In the genomic region with DNA sequence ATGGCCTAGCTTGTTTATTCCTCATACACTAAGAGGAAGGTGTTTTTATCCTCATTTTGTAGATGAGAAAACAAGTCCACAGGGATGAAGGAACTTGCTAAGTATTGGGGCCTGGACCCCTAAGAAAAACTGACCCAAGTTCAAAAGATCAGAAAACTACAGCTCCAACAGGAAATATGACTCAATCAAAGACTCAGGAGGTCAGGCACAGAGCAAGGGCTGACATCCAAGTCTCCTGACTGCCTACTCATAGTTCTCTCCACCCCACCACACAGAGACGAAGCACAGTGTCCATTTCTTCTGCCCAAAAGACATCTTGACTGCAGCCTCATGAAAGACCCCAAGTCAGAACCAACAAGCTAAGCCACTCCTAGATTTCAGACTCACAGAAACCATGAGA, we compare ENCODE assay signal across 11 cellular contexts. TPM values are rescaled to one million over a fixed set of nuclear protein-coding genes. Genes with fewer than 3 reads are reported as not detected.
A peak's percentile ranks its signal among the peaks of the same experiment; 100 is the strongest.
DNase-seq lines count a peak whose midpoint lies in the region; ATAC-seq and TF ChIP-seq lines count a peak whose summit lies in the region.
"Had no signal": no experiment of that assay in that cellular context is flagged by ENCODE, and none has a peak within 500 bp of the region (broad histone marks: within the 10 kb centered on the region; RNA-seq: fewer than 3 reads in every experiment).

No MANE protein-coding gene starts in this region.

- peak; percentile 28 to 32 for ATAC-seq in activated naive CD4-positive, alpha-beta T cell treated with anti-CD3 and anti-CD28 coated beads, Interleukin-2, amount 50 U/mL, for 72 hours
- ATAC-seq in body of pancreas (peak; percentile 42), upper lobe of right lung (peak; percentile 40), HG03457 (IDR thresholded peaks at IDR 0.05; ENCODE audit: unreplicated experiment) (no peak)

- no peak for TF ChIP-seq POLR2A in body of pancreas (IDR thresholded peaks at IDR 0.05)

- no peaks in the 10 kb centered on the region for H3K4me1 Mint-ChIP-seq in activated naive CD4-positive, alpha-beta T cell treated with anti-CD3 and anti-CD28 coated beads for 36 hours (ENCODE audit: low read depth)

- H3K4me3 ChIP-seq in body of pancreas (no peak overlapping the region), upper lobe of right lung (no peak overlapping the region)
- H3K4me3 ChIP-seq: ovary had no signal

- 57 to 58% methylated on average over 1 of the region's 1 CpG for WGBS in body of pancreas, 2 donors

- intact Hi-C loops in activated naive CD4-positive, alpha-beta T cell treated with anti-CD3 and anti-CD28 coated beads for 36 hours (cut with micrococcal nuclease), result no loop called here
- intact Hi-C loops in body of pancreas (cut with DNase I), result no loop called here
- intact Hi-C loops in upper lobe of right lung (cut with DNase I), result no loop called here

- no peaks in the 10 kb centered on the region for H3K36me3 Mint-ChIP-seq in activated naive CD4-positive, alpha-beta T cell treated with anti-CD3 and anti-CD28 coated beads, Interleukin-2, amount 50 U/mL, for 72 hours
- no peaks in the 10 kb centered on the region for H3K36me3 Mint-ChIP-seq in activated naive CD4-positive, alpha-beta T cell treated with anti-CD3 and anti-CD28 coated beads for 36 hours (ENCODE audit: low read depth)

- H3K27ac Mint-ChIP-seq in activated naive CD4-positive, alpha-beta T cell treated with anti-CD3 and anti-CD28 coated beads, Interleukin-2, amount 50 U/mL, for 72 hours, result no peak overlapping the region
- no peak overlapping the region for H3K27ac Mint-ChIP-seq in activated naive CD4-positive, alpha-beta T cell treated with anti-CD3 and anti-CD28 coated beads for 36 hours

- H3K4me3 Mint-ChIP-seq in activated naive CD4-positive, alpha-beta T cell treated with anti-CD3 and anti-CD28 coated beads for 36 hours, result no peak overlapping the region

- H3K36me3 ChIP-seq in body of pancreas (replicated peaks in 1 of 2; ENCODE audit: insufficient read depth in 1 of 2, low read depth in 2 of 2) (no peaks in the 10 kb centered on the region), upper lobe of right lung (no peaks in the 10 kb centered on the region)
- H3K36me3 ChIP-seq: BE2C, ovary had no signal

- H3K27ac ChIP-seq in body of pancreas, result no peak overlapping the region
- peak overlapping the region; percentile 36 for H3K27ac ChIP-seq in upper lobe of right lung
- H3K27ac ChIP-seq: ovary had no signal

- peaks cover 27% of the 10 kb centered on the region for H3K4me1 ChIP-seq in body of pancreas
- H3K4me1 ChIP-seq in upper lobe of right lung, result peaks cover 9% of the 10 kb centered on the region

- H3K9me3 Mint-ChIP-seq in activated naive CD4-positive, alpha-beta T cell treated with anti-CD3 and anti-CD28 coated beads, Interleukin-2, amount 50 U/mL, for 72 hours, result no peaks in the 10 kb centered on the region
- no peaks in the 10 kb centered on the region for H3K9me3 Mint-ChIP-seq in activated naive CD4-positive, alpha-beta T cell treated with anti-CD3 and anti-CD28 coated beads for 36 hours

- peaks cover 3% of the 10 kb centered on the region for H3K27me3 Mint-ChIP-seq in activated naive CD4-positive, alpha-beta T cell treated with anti-CD3 and anti-CD28 coated beads for 36 hours (ENCODE audit: low read depth)

- CTCF ChIA-PET in activated naive CD4-positive, alpha-beta T cell treated with anti-CD3 and anti-CD28 coated beads for 36 hours (lab: Charles Lee), result interaction anchor here (0.7 to 2.9 kb wide), 2 partner anchors 32 to 753 kb away, joined by 3 to 10 read pairs; no protein-coding TSS in a partner anchor

- no peak for DNase-seq in activated naive CD4-positive, alpha-beta T cell treated with anti-CD3 and anti-CD28 coated beads, Interleukin-2, amount 50 U/mL, for 72 hours (ENCODE audit: low spot score in 2 of 2)
- DNase-seq in activated naive CD4-positive, alpha-beta T cell treated with anti-CD3 and anti-CD28 coated beads for 36 hours, result no peak
- peak in 3 of 4 donors; percentile 31 to 47 (median 41) for DNase-seq in body of pancreas
- DNase-seq in kidney glomerular epithelial cell (lab: John Stamatoyannopoulos, UW), result peak; percentile 66
- no peak for DNase-seq in upper lobe of right lung
- no peak for DNase-seq in HuH-7 (ENCODE audit: low spot score)
- DNase-seq in hypothalamus (lab: John Stamatoyannopoulos, UW), result no peak
- DNase-seq: activated T-cell treated with anti-CD3 and anti-CD28 coated beads, Interleukin-2, amount 50 U/mL, for 1 hour; BE2C; ovary had no signal

- H3K9me3 ChIP-seq in body of pancreas, result no peaks in the 10 kb centered on the region
- H3K9me3 ChIP-seq in upper lobe of right lung, result no peaks in the 10 kb centered on the region
- H3K9me3 ChIP-seq: BE2C, ovary had no signal

- H3K27me3 ChIP-seq in body of pancreas, result no peaks in the 10 kb centered on the region
- no peaks in the 10 kb centered on the region for H3K27me3 ChIP-seq in upper lobe of right lung
- H3K27me3 ChIP-seq: BE2C, ovary had no signal

- TF ChIP-seq CTCF in body of pancreas (IDR thresholded peaks at IDR 0.05) (no peak), upper lobe of right lung (IDR thresholded peaks at IDR 0.05) (no peak)

RNA-seq across cellular contexts. Expression of gene TPM1, which starts 26.9 kb away (rescaled TPM):
- 1 to 10 TPM; 6.5 to 8.6 TPM for total RNA-seq in activated naive CD4-positive, alpha-beta T cell treated with anti-CD3 and anti-CD28 coated beads, Interleukin-2, amount 50 U/mL, for 72 hours
- total RNA-seq in activated naive CD4-positive, alpha-beta T cell treated with anti-CD3 and anti-CD28 coated beads for 36 hours, result 10 to 100 TPM; 10.5 to 10.7 TPM
- total RNA-seq in body of pancreas (100 to 1,000 TPM; 417 to 435 TPM), upper lobe of right lung (229 TPM)

Comparison
In these comparisons a context has a peak if more than half of its experiments do, and no peak if none do; other contexts are left out.
1. DNase-seq: peak in body of pancreas (3 of 4) and kidney glomerular epithelial cell (single experiment); none in activated naive CD4-positive, alpha-beta T cell treated with anti-CD3 and anti-CD28 coated beads, Interleukin-2, amount 50 U/mL, for 72 hours (0 of 2), activated naive CD4-positive, alpha-beta T cell treated with anti-CD3 and anti-CD28 coated beads for 36 hours (single experiment), upper lobe of right lung (single experiment), HuH-7 (single experiment) and hypothalamus (0 of 51).
2. RNA of gene TPM1, which starts 26.9 kb away (total RNA-seq): 417 to 435 TPM in body of pancreas and 229 TPM in upper lobe of right lung (single experiment); 10.5 to 10.7 TPM in activated naive CD4-positive, alpha-beta T cell treated with anti-CD3 and anti-CD28 coated beads for 36 hours and 6.5 to 8.6 TPM in activated naive CD4-positive, alpha-beta T cell treated with anti-CD3 and anti-CD28 coated beads, Interleukin-2, amount 50 U/mL, for 72 hours; every median in the first group is over 10 times any median in the second.